ENCODE assay signal across 37 cellular contexts in genomic region chr5:81241001-81241400, GRCh38. TPM values are rescaled to one million over a fixed set of nuclear protein-coding genes. Genes with fewer than 3 reads are reported as not detected.
"Had no signal": no experiment of that assay in that cellular context is flagged by ENCODE, and none has a peak within 500 bp of the region (broad histone marks: within the 10 kb centered on the region; RNA-seq: fewer than 3 reads in every experiment).

No MANE protein-coding gene starts in this region.

- DNase-seq: activated CD4-positive, alpha-beta T cell treated with anti-CD3 and anti-CD28 coated beads for 1 hour; activated CD4-positive, alpha-beta T cell treated with anti-CD3 and anti-CD28 coated beads for 48 hours; activated CD4-positive, CD25-positive, alpha-beta regulatory T cell; activated CD8-positive, alpha-beta T cell treated with anti-CD3 and anti-CD28 coated beads for 36 hours; activated effector memory CD4-positive, alpha-beta T cell treated with anti-CD3 and anti-CD28 coated beads, Interleukin-2, amount 50 U/mL, for 16 hours; activated naive CD4-positive, alpha-beta T cell; activated naive CD4-positive, alpha-beta T cell treated with anti-CD3 and anti-CD28 coated beads, Interleukin-2, amount 50 U/mL, for 16 hours; activated naive CD8-positive, alpha-beta T cell treated with anti-CD3 and anti-CD28 coated beads for 36 hours; activated T-cell treated with anti-CD3 and anti-CD28 coated beads, Interleukin-2, amount 50 U/mL, for 1 hour; activated T-cell treated with anti-CD3 and anti-CD28 coated beads, Interleukin-2, amount 50 U/mL, for 72 hours; amniotic stem cell; aorta; brain microvascular endothelial cell; central memory CD4-positive, alpha-beta T cell; Kasumi-1; KG1; MM.1S; MV-4-11; NCI-H1092; NCI-H146; NCI-H187; NCI-H2029 treated with DMSO at 0.1 percent for 48 hours; NCI-H2107; NCI-H226; NCI-H446 treated with DMSO at 0.1 percent for 48 hours; NCI-H524; PC-9; Right ventricle myocardium superior; SW 1271; T-helper 1 cell; T-helper 2 cell; T1000; WERI-Rb-1 had no signal

- H3K27me3 ChIP-seq: brain microvascular endothelial cell had no signal

- H3K36me3 ChIP-seq: brain microvascular endothelial cell, WERI-Rb-1 had no signal

- ATAC-seq: activated CD8-positive, alpha-beta T cell treated with anti-CD3 and anti-CD28 coated beads for 36 hours; activated T-cell treated with anti-CD3 and anti-CD28 coated beads, Interleukin-2, amount 50 U/mL, for 72 hours; activated T-helper 17 cell treated with anti-CD3 and anti-CD28 coated beads, Interleukin-2, amount 50 U/mL, for 72 hours had no signal

- H3K4me2 ChIP-seq: PC-9 had no signal

- H3K27ac ChIP-seq: brain microvascular endothelial cell, PC-9, RWPE1, WERI-Rb-1 had no signal

- H2AFZ ChIP-seq: PC-9 had no signal

- H3K4me3 ChIP-seq: PC-9 had no signal

RNA-seq across cellular contexts. Expression of gene CKMT2, which starts 7.9 kb away (rescaled TPM):
- total RNA-seq: activated CD8-positive, alpha-beta memory T cell treated with anti-CD3 and anti-CD28 coated beads for 36 hours; activated CD8-positive, alpha-beta T cell treated with anti-CD3 and anti-CD28 coated beads for 36 hours; activated naive CD8-positive, alpha-beta T cell treated with anti-CD3 and anti-CD28 coated beads for 36 hours; activated T-cell treated with anti-CD3 and anti-CD28 coated beads, Interleukin-2, amount 50 U/mL, for 72 hours; activated T-helper 17 cell treated with anti-CD3 and anti-CD28 coated beads, Interleukin-2, amount 50 U/mL, for 72 hours; OCI-LY7; PC-9 had no signal
